8 cellular contexts compared by ENCODE assay signal in genomic region chr17:81870155-81870977, GRCh38. TPM values are rescaled to one million over a fixed set of nuclear protein-coding genes. Genes with fewer than 3 reads are reported as not detected.
DNase-seq lines count a peak whose midpoint lies in the region; ATAC-seq and TF ChIP-seq lines count a peak whose summit lies in the region.

No MANE protein-coding gene starts in this region.

- peaks cover 32% of the 10 kb centered on the region for H3K4me1 Mint-ChIP-seq in CD14-positive monocyte
- peaks cover 59% of the 10 kb centered on the region for H3K4me1 Mint-ChIP-seq in activated T-cell treated with anti-CD3 and anti-CD28 coated beads, Interleukin-2, amount 50 U/mL, for 72 hours (ENCODE audit: low read depth)

- H3K27ac Mint-ChIP-seq in CD14-positive monocyte: peak overlapping the region; percentile 81 to 95 (median 90)
- H3K27ac Mint-ChIP-seq in activated T-cell treated with anti-CD3 and anti-CD28 coated beads, Interleukin-2, amount 50 U/mL, for 72 hours: peak overlapping the region; percentile 85

- H3K27ac ChIP-seq in foreskin keratinocyte (peak overlapping the region; percentile 87), ovary (peak overlapping the region; percentile 87 to 95)

- H3K27me3 Mint-ChIP-seq in CD14-positive monocyte (ENCODE audit: low read depth in 3 of 3): no peaks in the 10 kb centered on the region
- no peaks in the 10 kb centered on the region for H3K27me3 Mint-ChIP-seq in activated T-cell treated with anti-CD3 and anti-CD28 coated beads, Interleukin-2, amount 50 U/mL, for 72 hours (ENCODE audit: low read depth)

- H3K36me3 Mint-ChIP-seq in CD14-positive monocyte: peaks cover 15 to 28% of the 10 kb centered on the region in 2 donors
- H3K36me3 Mint-ChIP-seq in activated T-cell treated with anti-CD3 and anti-CD28 coated beads, Interleukin-2, amount 50 U/mL, for 72 hours (ENCODE audit: insufficient read depth in 2 of 2): peaks cover 5 to 7% of the 10 kb centered on the region in 2 donors

- ATAC-seq in GM19452 (IDR thresholded peaks at IDR 0.05; ENCODE audit: unreplicated experiment) (peak; percentile 20), foreskin keratinocyte (no peak)
- ATAC-seq in activated T-cell treated with anti-CD3 and anti-CD28 coated beads, Interleukin-2, amount 50 U/mL, for 72 hours (replicated peaks in 1 of 2): peak; percentile 37 to 52

- intact Hi-C loops in CD14-positive monocyte (cut with micrococcal nuclease): loop anchor here (2.0 to 5.0 kb wide), 3 partner anchors 38 to 57 kb away; partner anchors contain the start of genes MCRIP1 (in 2 of the 2) and MAFG (in 1 of the 2)
- intact Hi-C loops in ovary (cut with DNase I): no loop called here

- TF ChIP-seq POLR2A in ovary (IDR thresholded peaks at IDR 0.05): no peak

- no peak for TF ChIP-seq EP300 in ovary (IDR thresholded peaks at IDR 0.05)

- H3K4me3 Mint-ChIP-seq in CD14-positive monocyte: peak overlapping the region; percentile 84 to 91
- H3K4me3 Mint-ChIP-seq in activated T-cell treated with anti-CD3 and anti-CD28 coated beads, Interleukin-2, amount 50 U/mL, for 72 hours: peak overlapping the region; percentile 94

- DNase-seq in CD14-positive monocyte (ENCODE audit: low spot score): no peak
- no peak for DNase-seq in LNCaP clone FGC (ENCODE audit: low read depth)
- DNase-seq in activated T-cell treated with anti-CD3 and anti-CD28 coated beads, Interleukin-2, amount 50 U/mL, for 72 hours: peak; percentile 55 to 62
- peak in 1 of 2 donors; percentile 48 for DNase-seq in foreskin keratinocyte
- peak in 4 of 5 donors; percentile 41 to 69 (median 56) for DNase-seq in ovary
- no peak for DNase-seq in dedifferentiated amniotic fluid mesenchymal stem cell (ENCODE audit: extremely low spot score)
- DNase-seq in AML-193 (lab: John Stamatoyannopoulos, UW): no peak

- H3K9me3 Mint-ChIP-seq in CD14-positive monocyte: no peaks in the 10 kb centered on the region
- no peaks in the 10 kb centered on the region for H3K9me3 Mint-ChIP-seq in activated T-cell treated with anti-CD3 and anti-CD28 coated beads, Interleukin-2, amount 50 U/mL, for 72 hours

- no peaks in the 10 kb centered on the region for H3K36me3 ChIP-seq in ovary

- H3K27me3 ChIP-seq in foreskin keratinocyte (no peaks in the 10 kb centered on the region), ovary (no peaks in the 10 kb centered on the region)

- TF ChIP-seq CTCF in CD14-positive monocyte (IDR thresholded peaks at IDR 0.05) (no peak), LNCaP clone FGC (IDR thresholded peaks at IDR 0.05; ENCODE audit: control insufficient read depth, extremely low read depth, insufficient read depth) (no peak), foreskin keratinocyte (conservative IDR thresholded peaks at IDR 0.05) (no peak), ovary (IDR thresholded peaks at IDR 0.05) (no peak)

- H3K9me3 ChIP-seq in ovary: no peaks in the 10 kb centered on the region

- peak overlapping the region; percentile 83 for H3K4me3 ChIP-seq in LNCaP clone FGC (ENCODE audit: low read depth, low read length)
- H3K4me3 ChIP-seq in ovary: peak overlapping the region; percentile 90

- 1 to 4% (median 2%) methylated on average over 23 to 64 of the region's 64 CpGs for WGBS in ovary, 3 donors

- H3K4me1 ChIP-seq in foreskin keratinocyte (no peaks in the 10 kb centered on the region), ovary (ENCODE audit: insufficient read depth) (peaks cover 12% of the 10 kb centered on the region)

RNA-seq across cellular contexts. Expression of gene ARHGDIA, which starts 0.8 kb away (rescaled TPM):
- polyA plus RNA-seq in CD14-positive monocyte: 10 to 100 TPM; 86.3 to 97.2 TPM
- total RNA-seq in activated T-cell treated with anti-CD3 and anti-CD28 coated beads, Interleukin-2, amount 50 U/mL, for 72 hours: 100 to 1,000 TPM; 369 to 410 TPM
- total RNA-seq in foreskin keratinocyte: 574 and 576 TPM in 2 replicates
- 644 and 645 TPM in 2 replicates for polyA plus RNA-seq in foreskin keratinocyte
- total RNA-seq in ovary: 100 to 1,000 TPM in 6 of 7 donors, 10 to 100 TPM in 1; 52.0 to 455 (median 318) TPM
- 100 to 1,000 TPM in 1 of 2 donors, 10 to 100 TPM in 1; 65.8 to 158 TPM for polyA plus RNA-seq in ovary

RNA-seq across cellular contexts. Expression of gene P4HB, which starts 10.0 kb away (rescaled TPM):
- polyA plus RNA-seq in CD14-positive monocyte: 100 to 1,000 TPM; 291 to 297 TPM
- 100 to 1,000 TPM; 430 to 436 TPM for total RNA-seq in activated T-cell treated with anti-CD3 and anti-CD28 coated beads, Interleukin-2, amount 50 U/mL, for 72 hours
- 617 and 692 TPM in 2 replicates for total RNA-seq in foreskin keratinocyte
- polyA plus RNA-seq in foreskin keratinocyte: 632 and 778 TPM in 2 replicates
- total RNA-seq in ovary: 100 to 1,000 TPM; 230 to 435 (median 312) TPM
- polyA plus RNA-seq in ovary: 1,000 to 10,000 TPM in 1 of 2 donors, 100 to 1,000 TPM in 1; 222 to 2,080 TPM

RNA-seq across cellular contexts. Expression of gene ALYREF, which starts 21.0 kb away (rescaled TPM):
- polyA plus RNA-seq in CD14-positive monocyte (10 to 100 TPM; 20.2 to 57.3 TPM), foreskin keratinocyte (142 and 156 TPM in 2 replicates), ovary (10 to 100 TPM; 14.2 to 34.1 TPM)
- total RNA-seq in activated T-cell treated with anti-CD3 and anti-CD28 coated beads, Interleukin-2, amount 50 U/mL, for 72 hours: 100 to 1,000 TPM in 1 of 2 donors, 10 to 100 TPM in 1; 95.9 to 122 TPM
- total RNA-seq in foreskin keratinocyte (115 and 140 TPM in 2 replicates), ovary (100 to 1,000 TPM in 1 of 7 donors, 10 to 100 TPM in 6; 27.2 to 160 (median 58.5) TPM)

RNA-seq across cellular contexts. Expression of gene ANAPC11, which starts 21.2 kb away (rescaled TPM):
- polyA plus RNA-seq in CD14-positive monocyte (100 to 1,000 TPM; 397 to 512 TPM), foreskin keratinocyte (295 and 335 TPM in 2 replicates), ovary (100 to 1,000 TPM in 1 of 2 donors, 1 to 10 TPM in 1; 6.1 to 132 TPM)
- total RNA-seq in activated T-cell treated with anti-CD3 and anti-CD28 coated beads, Interleukin-2, amount 50 U/mL, for 72 hours: 100 to 1,000 TPM in 1 of 2 donors, 10 to 100 TPM in 1; 78.5 to 106 TPM
- total RNA-seq in foreskin keratinocyte (160 and 168 TPM in 2 replicates), ovary (100 to 1,000 TPM in 1 of 7 donors, 10 to 100 TPM in 6; 49.4 to 135 (median 81.0) TPM)

RNA-seq across cellular contexts. Expression of gene NPB, which starts 31.7 kb away (rescaled TPM):
- polyA plus RNA-seq in CD14-positive monocyte (under 1 TPM in 1 of 2 donors, not detected in 1; 0.16 TPM), foreskin keratinocyte (0.19 and 0.32 TPM in 2 replicates), ovary (1 to 10 TPM in 1 of 2 donors, under 1 TPM in 1; 0.43 to 1.3 TPM)
- under 1 TPM in 1 of 2 donors, not detected in 1; 0.19 TPM for total RNA-seq in activated T-cell treated with anti-CD3 and anti-CD28 coated beads, Interleukin-2, amount 50 U/mL, for 72 hours
- total RNA-seq in foreskin keratinocyte (0.21 and 0.27 TPM in 2 replicates), ovary (1 to 10 TPM in 5 of 7 donors, under 1 TPM in 2; 0.67 to 3.1 (median 1.4) TPM)

Comparison
In these comparisons a context has a peak if more than half of its experiments do, and no peak if none do; other contexts are left out.
1. DNase-seq: peak in activated T-cell treated with anti-CD3 and anti-CD28 coated beads, Interleukin-2, amount 50 U/mL, for 72 hours (2 of 2) and ovary (4 of 5); none in CD14-positive monocyte (single experiment), LNCaP clone FGC (single experiment), dedifferentiated amniotic fluid mesenchymal stem cell (single experiment) and AML-193 (0 of 2).
2. intact Hi-C loops: an anchor here in CD14-positive monocyte (2.0 to 5.0 kb wide); none called in ovary.